23 cellular contexts compared by ENCODE assay signal in the genomic region with DNA sequence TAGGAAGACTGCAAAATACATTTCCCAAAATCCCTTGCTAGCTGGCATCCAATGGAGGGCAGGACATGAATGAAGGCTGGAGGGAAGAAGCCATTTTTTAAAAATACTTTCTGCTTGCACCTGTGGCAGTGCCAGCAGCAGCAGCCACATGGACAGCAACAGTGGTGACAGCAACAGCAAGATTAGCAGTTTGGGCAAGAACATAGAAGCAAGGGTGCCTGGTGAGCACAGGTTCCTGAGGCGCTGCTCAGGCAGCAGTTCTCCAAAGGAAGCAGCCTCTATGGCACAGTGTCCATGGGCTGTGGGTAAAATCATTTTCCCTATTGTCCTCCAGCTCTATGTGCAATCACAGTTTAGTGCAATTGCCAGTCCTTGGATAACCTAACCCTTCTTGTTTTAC. TPM values are rescaled to one million over a fixed set of nuclear protein-coding genes. Genes with fewer than 3 reads are reported as not detected.
DNase-seq lines count a peak whose midpoint lies in the region; ATAC-seq, FAIRE-seq and TF ChIP-seq lines count a peak whose summit lies in the region.
"Had no signal": no experiment of that assay in that cellular context is flagged by ENCODE, and none has a peak within 500 bp of the region (broad histone marks: within the 10 kb centered on the region; RNA-seq: fewer than 3 reads in every experiment).

No MANE protein-coding gene starts in this region.

- H3K9me3 Mint-ChIP-seq in chondrocyte (ENCODE audit: low read depth): peaks cover 11% of the 10 kb centered on the region
- H3K9me3 Mint-ChIP-seq: HFFc6 had no signal

- H3K4me3 ChIP-seq in adipocyte (ENCODE audit: low read length) (no peak overlapping the region), left ventricle myocardium inferior (no peak overlapping the region), lower leg skin (ENCODE audit: low read depth, poor library complexity, severe bottlenecking) (no peak overlapping the region), small intestine (ENCODE audit: low read depth in 1 of 2, low read length in 2 of 2) (no peak overlapping the region)
- H3K4me3 ChIP-seq: HAP-1 had no signal

- intact Hi-C loops in Right ventricle myocardium inferior (cut with DNase I) (loop anchor here (10.0 kb wide), 1 partner anchor 65 kb away; no protein-coding TSS in a partner anchor), cardiac septum (cut with DNase I) (no loop called here), left ventricle myocardium inferior (cut with micrococcal nuclease) (no loop called here), lower leg skin (cut with DNase I; ENCODE audit: low total_unique reads) (no loop called here)

- peak overlapping the region; percentile 50 for H3K27ac ChIP-seq in left ventricle myocardium inferior (replicated peaks)
- no peak overlapping the region for H3K27ac ChIP-seq in small intestine (ENCODE audit: low read depth in 1 of 2, low read length in 1 of 2)

- H3K27ac Mint-ChIP-seq in chondrocyte (ENCODE audit: unreplicated experiment): peak overlapping the region; percentile 25
- H3K27ac Mint-ChIP-seq: CD4-positive, alpha-beta memory T cell; HFFc6 had no signal

- peak overlapping the region; percentile 5 for H3K9ac ChIP-seq in adipocyte (ENCODE audit: low read length)

- DNase-seq in Right ventricle myocardium inferior (ENCODE audit: missing footprints) (no peak), cardiac septum (ENCODE audit: low spot score) (no peak), adipocyte (ENCODE audit: low read depth) (no peak), chondrocyte (ENCODE audit: low spot score) (no peak), left ventricle myocardium inferior (no peak), lower leg skin (ENCODE audit: low spot score in 2 of 2) (no peak), small intestine (no peak)
- DNase-seq: C1 segment of cervical spinal cord; Calu3; CD4-positive, alpha-beta memory T cell; COR-L47; DMS79 treated with DMSO at 0.1 percent for 48 hours; GOT3; HFFc6 had no signal

- H3K4me1 ChIP-seq in adipocyte (ENCODE audit: control insufficient read depth, insufficient read depth, low read length): peaks cover 11% of the 10 kb centered on the region
- peaks cover 16% of the 10 kb centered on the region for H3K4me1 ChIP-seq in left ventricle myocardium inferior
- H3K4me1 ChIP-seq in small intestine (ENCODE audit: control insufficient read depth in 2 of 2, insufficient read depth in 1 of 2, low read depth in 1 of 2, low read length in 1 of 2): no peaks in the 10 kb centered on the region
- H3K4me1 ChIP-seq: HAP-1 had no signal

- H3K36me3 ChIP-seq in adipocyte (ENCODE audit: control insufficient read depth, insufficient read depth, low read length, severe bottlenecking) (no peaks in the 10 kb centered on the region), left ventricle myocardium inferior (no peaks in the 10 kb centered on the region), small intestine (ENCODE audit: control insufficient read depth in 2 of 2, insufficient read depth in 2 of 2, low read length in 2 of 2) (no peaks in the 10 kb centered on the region)
- H3K36me3 ChIP-seq: HAP-1 had no signal

- peaks cover 7% of the 10 kb centered on the region for H3K4me1 Mint-ChIP-seq in chondrocyte (ENCODE audit: low read depth)

- FAIRE-seq in small intestine (lab: Jason Lieb, UNC): no peak
- FAIRE-seq: GM12892, H54 had no signal

- 47 to 57% methylated on average over 1 of the region's 1 CpG for WGBS in lower leg skin, 2 donors
- WGBS in small intestine, 3 donors: 67 to 90% (median 78%) methylated on average over 1 of the region's 1 CpG

- ATAC-seq in Right ventricle myocardium inferior (peak; percentile 52), HG02642 (IDR thresholded peaks at IDR 0.05; ENCODE audit: poor library complexity, unreplicated experiment) (no peak)

- H3K27me3 ChIP-seq in adipocyte (replicated peaks; ENCODE audit: control insufficient read depth, insufficient read depth, low read length) (no peaks in the 10 kb centered on the region), left ventricle myocardium inferior (ENCODE audit: low read depth) (no peaks in the 10 kb centered on the region), small intestine (ENCODE audit: control insufficient read depth in 2 of 2, insufficient read depth in 2 of 2, low read length in 2 of 2) (no peaks in the 10 kb centered on the region)

- TF ChIP-seq CTCF in chondrocyte (IDR thresholded peaks at IDR 0.05): no peak
- no peak for TF ChIP-seq CTCF in left ventricle myocardium inferior (IDR thresholded peaks at IDR 0.05; ENCODE audit: borderline replicate concordance)
- TF ChIP-seq CTCF in lower leg skin (IDR thresholded peaks at IDR 0.05): no peak

- no peak overlapping the region for H3K4me3 Mint-ChIP-seq in chondrocyte (ENCODE audit: unreplicated experiment)
- H3K4me3 Mint-ChIP-seq: CD4-positive, alpha-beta memory T cell; HFFc6 had no signal

- TF ChIP-seq POLR2A in lower leg skin (IDR thresholded peaks at IDR 0.05): no peak

- peaks cover 2% of the 10 kb centered on the region for H3K27me3 Mint-ChIP-seq in chondrocyte (ENCODE audit: low read depth)

- H3K36me3 Mint-ChIP-seq in chondrocyte (ENCODE audit: low read depth): no peaks in the 10 kb centered on the region
- H3K36me3 Mint-ChIP-seq: CD4-positive, alpha-beta memory T cell had no signal

- no peaks in the 10 kb centered on the region for H3K9me3 ChIP-seq in adipocyte (ENCODE audit: control insufficient read depth, low read length)
- H3K9me3 ChIP-seq in left ventricle myocardium inferior (replicated peaks): no peaks in the 10 kb centered on the region
- no peaks in the 10 kb centered on the region for H3K9me3 ChIP-seq in small intestine (ENCODE audit: control insufficient read depth, low read depth)
- H3K9me3 ChIP-seq: HAP-1 had no signal

RNA-seq across cellular contexts. Expression of gene FAM216B, which starts 1.3 kb away (rescaled TPM):
- total RNA-seq in Right ventricle myocardium inferior: 3.1 TPM
- total RNA-seq in cardiac septum: 0.22 TPM
- total RNA-seq in chondrocyte: not detected in 3 replicates
- total RNA-seq in left ventricle myocardium inferior: 0.99 TPM
- not detected for total RNA-seq in lower leg skin
- under 1 TPM in 2 of 3 donors, not detected in 1; 0.12 to 0.27 TPM for polyA plus RNA-seq in small intestine
- total RNA-seq: A172; A673; Calu3; CD4-positive, alpha-beta memory T cell; Daoy; G401; HFFc6 had no signal
- polyA plus RNA-seq: BJ; CD4-positive, alpha-beta memory T cell had no signal
